In genomic region chr5:76537073-76537543, GRCh38 we compare ENCODE assay signal across 1 cellular context.
TF ChIP-seq lines count a peak whose summit lies in the region.

No MANE protein-coding gene starts in this region.

TF ChIP-seq in IMR-90, 13 proteins besides CTCF, POLR2A, EP300 and RAD21 (continued from another document):
- no peak for TF ChIP-seq CHD1 (IDR thresholded peaks at IDR 0.05; ENCODE audit: low read depth, low read length)
- no peak for TF ChIP-seq CEBPB (IDR thresholded peaks at IDR 0.05; ENCODE audit: low read depth, low read length)
